18 cellular contexts compared by ENCODE assay signal in genomic region chr12:56574210-56574609, GRCh38. TPM values are rescaled to one million over a fixed set of nuclear protein-coding genes. Genes with fewer than 3 reads are reported as not detected.
DNase-seq lines count a peak whose midpoint lies in the region; ATAC-seq and TF ChIP-seq lines count a peak whose summit lies in the region.
"Had no signal": no experiment of that assay in that cellular context is flagged by ENCODE, and none has a peak within 500 bp of the region (broad histone marks: within the 10 kb centered on the region; RNA-seq: fewer than 3 reads in every experiment).

No MANE protein-coding gene starts in this region.

- H3K27ac Mint-ChIP-seq in nephron progenitor cell = no peak overlapping the region
- H3K27ac Mint-ChIP-seq: activated naive CD4-positive, alpha-beta T cell treated with anti-CD3 and anti-CD28 coated beads, Interleukin-2, amount 10 ng/mL, durations not matched to agents 7 days and 5 days had no signal

- DNase-seq in AG10803 (ENCODE audit: low read depth) (peak; percentile 42), HT1080 (ENCODE audit: low read depth) (peak; percentile 71), SIG-M5 treated with dmso at 0.1 percent for 504 hours (lab: John Stamatoyannopoulos, UW; ENCODE audit: unreplicated experiment) (peak; percentile 61), dermis blood vessel endothelial cell (peak; percentile 49), NCI-H2029 (lab: John Stamatoyannopoulos, UW) (no peak), nephron progenitor cell (no peak)
- DNase-seq: activated CD4-positive, alpha-beta T cell treated with anti-CD3 and anti-CD28 coated beads for 1 hour; activated naive CD4-positive, alpha-beta T cell treated with anti-CD3 and anti-CD28 coated beads, Interleukin-2, amount 10 ng/mL, durations not matched to agents 7 days and 5 days; caudate nucleus; foreskin melanocyte; MM.1S; NCI-H748 treated with DMSO at 0.1 percent for 48 hours; pancreas; stimulated activated CD4-positive, alpha-beta T cell treated with anti-CD3 and anti-CD28 coated beads, Interleukin-2, amount 100 ng/mL, for 48 hours; T-helper 2 cell had no signal

- TF ChIP-seq CTCF in AG10803 (conservative IDR thresholded peaks at IDR 0.05; ENCODE audit: low read length) (no peak), nephron progenitor cell (IDR thresholded peaks at IDR 0.05) (no peak)

- no peaks in the 10 kb centered on the region for H3K9me3 Mint-ChIP-seq in nephron progenitor cell
- H3K9me3 Mint-ChIP-seq: activated naive CD4-positive, alpha-beta T cell treated with anti-CD3 and anti-CD28 coated beads, Interleukin-2, amount 10 ng/mL, durations not matched to agents 7 days and 5 days had no signal

- no peak overlapping the region for H3K4me3 ChIP-seq in AG10803 (ENCODE audit: low read length)
- H3K4me3 ChIP-seq: HAP-1, pancreas had no signal

- peaks cover 3% of the 10 kb centered on the region for H3K27me3 Mint-ChIP-seq in nephron progenitor cell (ENCODE audit: low read depth, poor library complexity)

- H3K4me1 Mint-ChIP-seq in nephron progenitor cell = peaks cover 8% of the 10 kb centered on the region

- peaks cover 19% of the 10 kb centered on the region for H3K36me3 Mint-ChIP-seq in nephron progenitor cell (ENCODE audit: low read depth)
- H3K36me3 Mint-ChIP-seq: activated naive CD4-positive, alpha-beta T cell treated with anti-CD3 and anti-CD28 coated beads, Interleukin-2, amount 10 ng/mL, durations not matched to agents 7 days and 5 days had no signal

- H3K4me3 Mint-ChIP-seq in nephron progenitor cell = no peak overlapping the region
- H3K4me3 Mint-ChIP-seq: activated naive CD4-positive, alpha-beta T cell treated with anti-CD3 and anti-CD28 coated beads, Interleukin-2, amount 10 ng/mL, durations not matched to agents 7 days and 5 days had no signal

- no peak for ATAC-seq in HG03108 (IDR thresholded peaks at IDR 0.05; ENCODE audit: unreplicated experiment)
- ATAC-seq in GM18502 (IDR thresholded peaks at IDR 0.05; ENCODE audit: poor library complexity, unreplicated experiment) = no peak

RNA-seq across cellular contexts. Expression of gene RBMS2, which starts 52.6 kb away (rescaled TPM):
- total RNA-seq in HT1080 (2014; rRNA removed; shearing (Covaris generic)) = 30.9 and 33.3 TPM in 2 replicates
- 39.5 and 47.0 TPM in 2 replicates for polyA plus RNA-seq in HT1080 (2015; cell fraction: cytosol; rRNA removed)
- 68.1 and 70.4 TPM in 2 replicates for polyA plus RNA-seq in HT1080 (2015; cell fraction: nucleus; rRNA removed)
- 37.9 and 76.6 TPM in 2 replicates for total RNA-seq in dermis blood vessel endothelial cell

RNA-seq across cellular contexts. Expression of gene BAZ2A, which starts 55.9 kb away (rescaled TPM):
- total RNA-seq in HT1080 (2014; rRNA removed; shearing (Covaris generic)) = 23.6 and 47.0 TPM in 2 replicates
- polyA plus RNA-seq in HT1080 (2015; cell fraction: cytosol; rRNA removed) = 25.2 and 31.8 TPM in 2 replicates
- 109 and 121 TPM in 2 replicates for polyA plus RNA-seq in HT1080 (2015; cell fraction: nucleus; rRNA removed)
- 23.5 and 40.9 TPM in 2 replicates for total RNA-seq in dermis blood vessel endothelial cell

Comparison
In these comparisons a context has a peak if more than half of its experiments do, and no peak if none do; other contexts are left out.
1. DNase-seq: peak in AG10803 (single experiment), HT1080 (single experiment), SIG-M5 treated with dmso at 0.1 percent for 504 hours (single experiment) and dermis blood vessel endothelial cell (single experiment); none in NCI-H2029 (single experiment) and nephron progenitor cell (single experiment).